In the genomic region with DNA sequence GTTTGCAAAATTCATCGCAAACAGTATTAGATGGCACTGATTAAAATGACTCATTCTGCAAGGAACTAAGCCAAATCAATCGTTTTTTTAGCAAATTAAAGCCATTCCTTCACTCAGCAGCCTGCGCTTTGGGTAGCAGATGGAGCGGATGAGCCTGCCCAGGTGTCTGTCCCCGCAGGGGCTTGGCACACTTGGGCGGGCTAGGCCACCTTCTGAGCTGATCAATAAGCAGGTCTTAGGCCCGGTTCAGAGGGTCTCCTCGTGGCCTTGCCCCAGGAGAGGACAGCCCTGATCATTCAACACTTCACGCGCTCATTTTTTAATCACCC, we compare ENCODE assay signal across 30 cellular contexts.
"Had no signal": no experiment of that assay in that cellular context is flagged by ENCODE, and none has a peak within 500 bp of the region (broad histone marks: within the 10 kb centered on the region; RNA-seq: fewer than 3 reads in every experiment).

No MANE protein-coding gene starts in this region.

- ATAC-seq: activated CD8-positive, alpha-beta T cell treated with anti-CD3 and anti-CD28 coated beads for 36 hours; body of pancreas; foreskin keratinocyte; heart right ventricle; left lung; psoas muscle; WTC11 had no signal

- DNase-seq: activated CD4-positive, alpha-beta T cell treated with anti-CD3 and anti-CD28 coated beads for 1 hour; activated CD4-positive, alpha-beta T cell treated with anti-CD3 and anti-CD28 coated beads, Interleukin-2, amount 10 ng/mL, durations not matched to agents 7 days and 5 days; activated CD8-positive, alpha-beta T cell treated with anti-CD3 and anti-CD28 coated beads for 36 hours; activated naive CD4-positive, alpha-beta T cell treated with Interleukin-2 at 50 U/mL for 16 hours; activated T-cell treated with anti-CD3 and anti-CD28 coated beads, Interleukin-2, amount 50 U/mL, for 48 hours; anterior cingulate cortex; body of pancreas; cerebellar nuclear complex; effector memory CD4-positive, alpha-beta T cell; erythroblast; foreskin keratinocyte; heart right ventricle; mesendoderm; stimulated activated CD4-positive, alpha-beta T cell treated with anti-CD3 and anti-CD28 coated beads, Interleukin-2, amount 100 ng/mL, for 48 hours; stimulated activated naive CD4-positive, alpha-beta T cell treated with Interleukin-2 at 50 U/mL for 16 hours; T-helper 2 cell; testis; transverse colon had no signal

- H3K27me3 ChIP-seq: body of pancreas, dorsolateral prefrontal cortex, foreskin keratinocyte, left lung, ovary, testis, transverse colon had no signal

- H3K4me1 ChIP-seq: body of pancreas, foreskin keratinocyte, heart right ventricle, left lung, psoas muscle, spleen, testis, transverse colon had no signal

- H3K36me3 ChIP-seq: heart right ventricle, left lung, ovary, spleen, transverse colon had no signal

- H3K36me3 Mint-ChIP-seq: activated naive CD8-positive, alpha-beta T cell had no signal

- H3K27ac Mint-ChIP-seq: activated CD4-positive, alpha-beta T cell treated with anti-CD3 and anti-CD28 coated beads, Interleukin-2, amount 10 ng/mL, durations not matched to agents 7 days and 5 days; activated CD8-positive, alpha-beta T cell treated with anti-CD3 and anti-CD28 coated beads for 36 hours; activated naive CD8-positive, alpha-beta T cell; activated T-helper 2 cell treated with anti-CD3 and anti-CD28 coated beads, Interferon-gamma antibody, Interleukin-2, Interleukin-4, amounts not matched to agents 10 μg/mL and 5 μg/mL and 100 μg/mL, durations not matched to agents 14 hours and 24 hours and 36 hours; nephron; WTC11 had no signal

- H3K4me3 Mint-ChIP-seq: activated CD4-positive, alpha-beta T cell treated with anti-CD3 and anti-CD28 coated beads, Interleukin-2, amount 10 ng/mL, durations not matched to agents 7 days and 5 days; activated CD8-positive, alpha-beta T cell treated with anti-CD3 and anti-CD28 coated beads for 36 hours; activated naive CD8-positive, alpha-beta T cell; nephron; WTC11 had no signal

- H3K4me3 ChIP-seq: body of pancreas, coronary artery, dorsolateral prefrontal cortex, heart right ventricle, left lung, lung, ovary, psoas muscle, spleen, testis, transverse colon had no signal

- H3K27ac ChIP-seq: body of pancreas, coronary artery, foreskin keratinocyte, heart right ventricle, left lung, ovary, psoas muscle, spleen, testis, transverse colon had no signal

- H3K27me3 Mint-ChIP-seq: activated CD4-positive, alpha-beta T cell treated with anti-CD3 and anti-CD28 coated beads, Interleukin-2, amount 10 ng/mL, durations not matched to agents 7 days and 5 days; activated CD8-positive, alpha-beta T cell treated with anti-CD3 and anti-CD28 coated beads for 36 hours had no signal

- H3K9me3 ChIP-seq: psoas muscle, testis had no signal

- H3K4me1 Mint-ChIP-seq: activated CD4-positive, alpha-beta T cell treated with anti-CD3 and anti-CD28 coated beads, Interleukin-2, amount 10 ng/mL, durations not matched to agents 7 days and 5 days; nephron had no signal

- FAIRE-seq: urothelium cell line had no signal
